In the genomic region with DNA sequence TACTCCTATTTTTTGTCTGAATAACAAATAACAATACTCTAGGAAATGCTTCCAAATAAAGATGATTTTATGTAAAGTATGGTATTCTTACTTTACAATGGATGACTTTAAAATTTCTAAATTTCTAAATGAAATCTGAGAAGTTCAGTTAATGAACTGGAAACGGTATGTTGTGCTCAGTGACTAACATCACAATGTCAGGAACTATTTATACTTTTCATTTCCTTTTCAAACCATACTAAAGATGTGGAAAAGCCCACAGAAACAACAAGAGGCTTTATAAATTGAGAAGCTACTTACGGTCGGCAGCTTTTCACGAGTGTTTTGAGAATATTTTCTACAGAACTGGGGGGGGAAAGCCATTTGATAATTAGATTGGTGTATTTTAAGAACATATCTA, we compare ENCODE assay signal across 1 cellular context.
TF ChIP-seq lines count a peak whose summit lies in the region.

No MANE protein-coding gene starts in this region.

TF ChIP-seq in endothelial cell of umbilical vein, 7 proteins besides CTCF, POLR2A, EP300 and RAD21:
- TF ChIP-seq EZH2 (IDR thresholded peaks at IDR 0.05; ENCODE audit: borderline replicate concordance, low read depth, low read length, severe bottlenecking) (no peak), MYC (IDR thresholded peaks at IDR 0.05; ENCODE audit: low read depth, low read length) (no peak), GATA2 (IDR thresholded peaks at IDR 0.05; ENCODE audit: insufficient read depth, insufficient read length, low read depth, low read length) (no peak), POLR2AphosphoS5 (IDR thresholded peaks at IDR 0.05; ENCODE audit: insufficient read depth, low read depth, low read length) (no peak), JUN (IDR thresholded peaks at IDR 0.05; ENCODE audit: borderline replicate concordance, insufficient read depth, insufficient read length, low read depth) (peak; percentile 1), FOS (IDR thresholded peaks at IDR 0.05; ENCODE audit: borderline replicate concordance, insufficient read depth, low read length) (peak; percentile 20)
- TF ChIP-seq, protein P1, sequence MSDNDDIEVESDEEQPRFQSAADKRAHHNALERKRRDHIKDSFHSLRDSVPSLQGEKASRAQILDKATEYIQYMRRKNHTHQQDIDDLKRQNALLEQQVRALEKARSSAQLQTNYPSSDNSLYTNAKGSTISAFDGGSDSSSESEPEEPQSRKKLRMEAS (IDR thresholded peaks at IDR 0.05; ENCODE audit: insufficient read depth, insufficient read length), result no peak
